24 cellular contexts compared by ENCODE assay signal in genomic region chr12:87871061-87871460, GRCh38.
DNase-seq lines count a peak whose midpoint lies in the region; ATAC-seq and TF ChIP-seq lines count a peak whose summit lies in the region.
"Had no signal": no experiment of that assay in that cellular context is flagged by ENCODE, and none has a peak within 500 bp of the region (broad histone marks: within the 10 kb centered on the region; RNA-seq: fewer than 3 reads in every experiment).

No MANE protein-coding gene starts in this region.

- ATAC-seq in HG03175 (IDR thresholded peaks at IDR 0.05; ENCODE audit: unreplicated experiment) = no peak
- ATAC-seq: HCT116; left lobe of liver; naive thymus-derived CD4-positive, alpha-beta T cell had no signal

- H3K4me1 ChIP-seq in HAP-1 = peaks cover 31% of the 10 kb centered on the region
- H3K4me1 ChIP-seq: spleen had no signal

- TF ChIP-seq CTCF in nephron (IDR thresholded peaks at IDR 0.05; ENCODE audit: unreplicated experiment in 3 of 3) = no peak
- no peak for TF ChIP-seq CTCF in GM20000 (IDR thresholded peaks at IDR 0.05; ENCODE audit: extremely low read depth, missing control alignments)

- H3K4me1 Mint-ChIP-seq in T-helper 2 cell treated with Interferon-gamma antibody and Interleukin-4, amounts not matched to agents 5 μg/mL and 100 μg/mL, for 36 hours (ENCODE audit: low read depth) = peaks cover 4% of the 10 kb centered on the region
- peaks cover 41% of the 10 kb centered on the region for H3K4me1 Mint-ChIP-seq in nephron
- H3K4me1 Mint-ChIP-seq: activated naive CD8-positive, alpha-beta T cell treated with anti-CD3 and anti-CD28 coated beads, Interleukin-2, amount 10 ng/mL, durations not matched to agents 7 days and 5 days; CD8-positive, alpha-beta memory T cell; naive thymus-derived CD4-positive, alpha-beta T cell had no signal

- H3K4me3 ChIP-seq in HAP-1 = no peak overlapping the region
- H3K4me3 ChIP-seq: ovary, spleen had no signal

- in situ Hi-C loops in HAP-1 (cut with MboI; ENCODE audit: low sequenced_read_pairs) = no loop called here

- H3K27me3 Mint-ChIP-seq in T-helper 2 cell treated with Interferon-gamma antibody and Interleukin-4, amounts not matched to agents 5 μg/mL and 100 μg/mL, for 36 hours (ENCODE audit: low read depth) = no peaks in the 10 kb centered on the region
- H3K27me3 Mint-ChIP-seq in nephron (ENCODE audit: low read depth) = no peaks in the 10 kb centered on the region
- H3K27me3 Mint-ChIP-seq: activated naive CD8-positive, alpha-beta T cell treated with anti-CD3 and anti-CD28 coated beads, Interleukin-2, amount 10 ng/mL, durations not matched to agents 7 days and 5 days; type B pancreatic cell had no signal

- no peaks in the 10 kb centered on the region for H3K9me3 ChIP-seq in HAP-1
- H3K9me3 ChIP-seq: BE2C, ovary, spleen had no signal

- no peak overlapping the region for H3K4me3 Mint-ChIP-seq in T-helper 2 cell treated with Interferon-gamma antibody and Interleukin-4, amounts not matched to agents 5 μg/mL and 100 μg/mL, for 36 hours
- peak overlapping the region in 1 of 3 experiments; percentile 5 for H3K4me3 Mint-ChIP-seq in nephron
- H3K4me3 Mint-ChIP-seq: activated naive CD8-positive, alpha-beta T cell treated with anti-CD3 and anti-CD28 coated beads, Interleukin-2, amount 10 ng/mL, durations not matched to agents 7 days and 5 days; CD8-positive, alpha-beta memory T cell; naive thymus-derived CD4-positive, alpha-beta T cell; type B pancreatic cell had no signal

- H3K9me3 Mint-ChIP-seq in T-helper 2 cell treated with Interferon-gamma antibody and Interleukin-4, amounts not matched to agents 5 μg/mL and 100 μg/mL, for 36 hours = no peaks in the 10 kb centered on the region
- H3K9me3 Mint-ChIP-seq in nephron = no peaks in the 10 kb centered on the region
- H3K9me3 Mint-ChIP-seq: type B pancreatic cell had no signal

- H3K36me3 ChIP-seq in HAP-1 (replicated peaks) = no peaks in the 10 kb centered on the region
- H3K36me3 ChIP-seq: BE2C, brain microvascular endothelial cell, ovary, spleen had no signal

- H3K36me3 Mint-ChIP-seq in T-helper 2 cell treated with Interferon-gamma antibody and Interleukin-4, amounts not matched to agents 5 μg/mL and 100 μg/mL, for 36 hours (ENCODE audit: low read depth) = no peaks in the 10 kb centered on the region
- H3K36me3 Mint-ChIP-seq in nephron (ENCODE audit: low read depth) = no peaks in the 10 kb centered on the region
- H3K36me3 Mint-ChIP-seq: activated naive CD8-positive, alpha-beta T cell treated with anti-CD3 and anti-CD28 coated beads, Interleukin-2, amount 10 ng/mL, durations not matched to agents 7 days and 5 days; CD8-positive, alpha-beta memory T cell; naive thymus-derived CD4-positive, alpha-beta T cell; type B pancreatic cell had no signal

- H3K27ac Mint-ChIP-seq in T-helper 2 cell treated with Interferon-gamma antibody and Interleukin-4, amounts not matched to agents 5 μg/mL and 100 μg/mL, for 36 hours = peak overlapping the region; percentile 21
- peak overlapping the region; percentile 38 to 87 (median 85) for H3K27ac Mint-ChIP-seq in nephron
- H3K27ac Mint-ChIP-seq: activated naive CD8-positive, alpha-beta T cell treated with anti-CD3 and anti-CD28 coated beads, Interleukin-2, amount 10 ng/mL, durations not matched to agents 7 days and 5 days; CD8-positive, alpha-beta memory T cell; naive thymus-derived CD4-positive, alpha-beta T cell; type B pancreatic cell had no signal

- H3K27me3 ChIP-seq in HAP-1 (ENCODE audit: low read depth) = no peaks in the 10 kb centered on the region
- H3K27me3 ChIP-seq: BE2C, brain microvascular endothelial cell, ovary, spleen had no signal

- peak; percentile 33 to 68 for DNase-seq in HAP-1 (ENCODE audit: low spot score in 2 of 2)
- DNase-seq in T-helper 2 cell treated with Interferon-gamma antibody and Interleukin-4, amounts not matched to agents 5 μg/mL and 100 μg/mL, for 36 hours (ENCODE audit: low spot score) = no peak
- DNase-seq in fibroblast of gingiva (ENCODE audit: low read depth) = peak; percentile 3
- no peak for DNase-seq in NCI-H526 (lab: John Stamatoyannopoulos, UW)
- no peak for DNase-seq in SK-N-DZ (ENCODE audit: low spot score)
- no peak for DNase-seq in GM20000 (ENCODE audit: low spot score)
- DNase-seq: activated CD4-positive, alpha-beta T cell treated with anti-CD3 and anti-CD28 coated beads for 4 hours; activated effector memory CD4-positive, alpha-beta T cell treated with anti-CD3 and anti-CD28 coated beads, Interleukin-2, amount 50 U/mL, for 16 hours; activated naive CD8-positive, alpha-beta T cell treated with anti-CD3 and anti-CD28 coated beads, Interleukin-2, amount 10 ng/mL, durations not matched to agents 7 days and 5 days; activated T-cell treated with anti-CD3 and anti-CD28 coated beads, Interleukin-2, amount 50 U/mL, for 1 hour; BE2C; brain microvascular endothelial cell; CD8-positive, alpha-beta memory T cell; MV-4-11; naive thymus-derived CD4-positive, alpha-beta T cell; NCI-H1436 treated with DMSO at 0.1 percent for 48 hours; NCI-H82; ovary; spleen had no signal

Comparison
In these comparisons a context has a peak if more than half of its experiments do, and no peak if none do; other contexts are left out.
1. DNase-seq: peak in HAP-1 (2 of 2) and fibroblast of gingiva (single experiment); none in T-helper 2 cell treated with Interferon-gamma antibody and Interleukin-4, amounts not matched to agents 5 μg/mL and 100 μg/mL, for 36 hours (single experiment), NCI-H526 (0 of 2), SK-N-DZ (single experiment) and GM20000 (single experiment).